ENCODE assay signal across 1 cellular context in genomic region chr5:173688708-173689107, GRCh38.
TF ChIP-seq lines count a peak whose summit lies in the region.

No MANE protein-coding gene starts in this region.

TF ChIP-seq in HEK293, 187 proteins besides CTCF, POLR2A, EP300 and RAD21 (continued from another document):
- TF ChIP-seq BCL11A (tag by site-specific recombination; IDR thresholded peaks at IDR 0.05; ENCODE audit: low read depth) (no peak), ZNF529 (tag by site-specific recombination; IDR thresholded peaks at IDR 0.05; ENCODE audit: insufficient replicate concordance) (no peak), ZFHX2 (tag by site-specific recombination; conservative IDR thresholded peaks at IDR 0.05) (peak; percentile 55), ZNF692 (tag by site-specific recombination; IDR thresholded peaks at IDR 0.05) (no peak), ZNF843 (tag by site-specific recombination; IDR thresholded peaks at IDR 0.05) (no peak), ZFP69B (tag by site-specific recombination; IDR thresholded peaks at IDR 0.05) (no peak), EGR2 (tag by site-specific recombination; IDR thresholded peaks at IDR 0.05; ENCODE audit: low read depth) (peak; percentile 52; the same call in 1 of the 2 replicates), ZNF544 (tag by site-specific recombination; IDR thresholded peaks at IDR 0.05) (no peak), ZNF580 (tag by site-specific recombination; IDR thresholded peaks at IDR 0.05) (no peak), ZNF37A (tag by site-specific recombination; IDR thresholded peaks at IDR 0.05) (no peak), ZNF354C (tag by site-specific recombination; IDR thresholded peaks at IDR 0.05; ENCODE audit: borderline replicate concordance, low read depth) (no peak), ZNF791 (tag by site-specific recombination; IDR thresholded peaks at IDR 0.05) (no peak), ZNF266 (tag by site-specific recombination; IDR thresholded peaks at IDR 0.05; ENCODE audit: low read depth) (no peak)
